In genomic region chr9:41188439-41188838, GRCh38 we compare ENCODE assay signal across 2 cellular contexts. TPM values are rescaled to one million over a fixed set of nuclear protein-coding genes. Genes with fewer than 3 reads are reported as not detected.
"Had no signal": no experiment of that assay in that cellular context is flagged by ENCODE, and none has a peak within 500 bp of the region (broad histone marks: within the 10 kb centered on the region; RNA-seq: fewer than 3 reads in every experiment).

No MANE protein-coding gene starts in this region.

RNA-seq across cellular contexts. Expression of gene FOXD4L6, which starts 60.0 kb away (rescaled TPM):
- total RNA-seq: H7, HFFc6 had no signal
